In the genomic region with DNA sequence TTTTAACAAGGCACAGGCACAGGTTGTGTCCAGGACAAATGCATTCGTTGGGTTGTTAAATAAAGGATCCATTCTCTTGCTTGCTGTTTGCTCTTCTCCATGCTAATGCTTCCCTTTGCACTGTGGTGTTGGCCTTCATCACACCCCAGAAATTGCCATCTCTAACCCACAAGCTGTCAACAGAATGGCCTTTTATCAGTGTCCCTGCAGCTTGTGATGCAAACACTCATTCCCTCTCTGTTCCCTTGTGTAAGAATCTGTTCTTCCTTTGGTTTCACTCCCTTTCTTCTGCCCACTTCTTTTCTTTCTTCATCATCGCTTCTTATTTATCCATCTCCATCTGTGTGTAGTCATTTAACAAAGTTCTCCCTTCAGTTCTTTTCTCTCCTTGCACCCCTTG, we compare ENCODE assay signal across 1 cellular context.
TF ChIP-seq lines count a peak whose summit lies in the region.

No MANE protein-coding gene starts in this region.

TF ChIP-seq in HepG2, 621 proteins besides CTCF, POLR2A, EP300 and RAD21 (continued from another document):
- TF ChIP-seq KAT8 (CRISPR knock-in tag; IDR thresholded peaks at IDR 0.05) = no peak
- no peak for TF ChIP-seq SIN3A (IDR thresholded peaks at IDR 0.05; ENCODE audit: borderline replicate concordance, low read depth, low read length)
- TF ChIP-seq ZNF101 (CRISPR knock-in tag; IDR thresholded peaks at IDR 0.05; ENCODE audit: borderline replicate concordance, low read depth) = no peak
- TF ChIP-seq, protein P1, sequence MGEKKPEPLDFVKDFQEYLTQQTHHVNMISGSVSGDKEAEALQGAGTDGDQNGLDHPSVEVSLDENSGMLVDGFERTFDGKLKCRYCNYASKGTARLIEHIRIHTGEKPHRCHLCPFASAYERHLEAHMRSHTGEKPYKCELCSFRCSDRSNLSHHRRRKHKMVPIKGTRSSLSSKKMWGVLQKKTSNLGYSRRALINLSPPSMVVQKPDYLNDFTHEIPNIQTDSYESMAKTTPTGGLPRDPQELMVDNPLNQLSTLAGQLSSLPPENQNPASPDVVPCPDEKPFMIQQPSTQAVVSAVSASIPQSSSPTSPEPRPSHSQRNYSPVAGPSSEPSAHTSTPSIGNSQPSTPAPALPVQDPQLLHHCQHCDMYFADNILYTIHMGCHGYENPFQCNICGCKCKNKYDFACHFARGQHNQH (CRISPR knock-in tag; IDR thresholded peaks at IDR 0.05) = no peak
- no peak for TF ChIP-seq POLR2AphosphoS5 (IDR thresholded peaks at IDR 0.05; ENCODE audit: low read depth, low read length)
- TF ChIP-seq SMC3 (IDR thresholded peaks at IDR 0.05; ENCODE audit: low read length) = no peak
- no peak for TF ChIP-seq ELF4 (CRISPR knock-in tag; IDR thresholded peaks at IDR 0.05; ENCODE audit: borderline replicate concordance)
- no peak for TF ChIP-seq RBM39 (IDR thresholded peaks at IDR 0.05; ENCODE audit: low read depth, low read length, poor library complexity, severe bottlenecking)
- no peak for TF ChIP-seq TP53 (CRISPR knock-in tag; conservative IDR thresholded peaks at IDR 0.05)
- TF ChIP-seq ZNF24 (IDR thresholded peaks at IDR 0.05) = no peak
- TF ChIP-seq U2AF2 (IDR thresholded peaks at IDR 0.05; ENCODE audit: low read depth, low read length) = no peak
- TF ChIP-seq, protein P2, sequence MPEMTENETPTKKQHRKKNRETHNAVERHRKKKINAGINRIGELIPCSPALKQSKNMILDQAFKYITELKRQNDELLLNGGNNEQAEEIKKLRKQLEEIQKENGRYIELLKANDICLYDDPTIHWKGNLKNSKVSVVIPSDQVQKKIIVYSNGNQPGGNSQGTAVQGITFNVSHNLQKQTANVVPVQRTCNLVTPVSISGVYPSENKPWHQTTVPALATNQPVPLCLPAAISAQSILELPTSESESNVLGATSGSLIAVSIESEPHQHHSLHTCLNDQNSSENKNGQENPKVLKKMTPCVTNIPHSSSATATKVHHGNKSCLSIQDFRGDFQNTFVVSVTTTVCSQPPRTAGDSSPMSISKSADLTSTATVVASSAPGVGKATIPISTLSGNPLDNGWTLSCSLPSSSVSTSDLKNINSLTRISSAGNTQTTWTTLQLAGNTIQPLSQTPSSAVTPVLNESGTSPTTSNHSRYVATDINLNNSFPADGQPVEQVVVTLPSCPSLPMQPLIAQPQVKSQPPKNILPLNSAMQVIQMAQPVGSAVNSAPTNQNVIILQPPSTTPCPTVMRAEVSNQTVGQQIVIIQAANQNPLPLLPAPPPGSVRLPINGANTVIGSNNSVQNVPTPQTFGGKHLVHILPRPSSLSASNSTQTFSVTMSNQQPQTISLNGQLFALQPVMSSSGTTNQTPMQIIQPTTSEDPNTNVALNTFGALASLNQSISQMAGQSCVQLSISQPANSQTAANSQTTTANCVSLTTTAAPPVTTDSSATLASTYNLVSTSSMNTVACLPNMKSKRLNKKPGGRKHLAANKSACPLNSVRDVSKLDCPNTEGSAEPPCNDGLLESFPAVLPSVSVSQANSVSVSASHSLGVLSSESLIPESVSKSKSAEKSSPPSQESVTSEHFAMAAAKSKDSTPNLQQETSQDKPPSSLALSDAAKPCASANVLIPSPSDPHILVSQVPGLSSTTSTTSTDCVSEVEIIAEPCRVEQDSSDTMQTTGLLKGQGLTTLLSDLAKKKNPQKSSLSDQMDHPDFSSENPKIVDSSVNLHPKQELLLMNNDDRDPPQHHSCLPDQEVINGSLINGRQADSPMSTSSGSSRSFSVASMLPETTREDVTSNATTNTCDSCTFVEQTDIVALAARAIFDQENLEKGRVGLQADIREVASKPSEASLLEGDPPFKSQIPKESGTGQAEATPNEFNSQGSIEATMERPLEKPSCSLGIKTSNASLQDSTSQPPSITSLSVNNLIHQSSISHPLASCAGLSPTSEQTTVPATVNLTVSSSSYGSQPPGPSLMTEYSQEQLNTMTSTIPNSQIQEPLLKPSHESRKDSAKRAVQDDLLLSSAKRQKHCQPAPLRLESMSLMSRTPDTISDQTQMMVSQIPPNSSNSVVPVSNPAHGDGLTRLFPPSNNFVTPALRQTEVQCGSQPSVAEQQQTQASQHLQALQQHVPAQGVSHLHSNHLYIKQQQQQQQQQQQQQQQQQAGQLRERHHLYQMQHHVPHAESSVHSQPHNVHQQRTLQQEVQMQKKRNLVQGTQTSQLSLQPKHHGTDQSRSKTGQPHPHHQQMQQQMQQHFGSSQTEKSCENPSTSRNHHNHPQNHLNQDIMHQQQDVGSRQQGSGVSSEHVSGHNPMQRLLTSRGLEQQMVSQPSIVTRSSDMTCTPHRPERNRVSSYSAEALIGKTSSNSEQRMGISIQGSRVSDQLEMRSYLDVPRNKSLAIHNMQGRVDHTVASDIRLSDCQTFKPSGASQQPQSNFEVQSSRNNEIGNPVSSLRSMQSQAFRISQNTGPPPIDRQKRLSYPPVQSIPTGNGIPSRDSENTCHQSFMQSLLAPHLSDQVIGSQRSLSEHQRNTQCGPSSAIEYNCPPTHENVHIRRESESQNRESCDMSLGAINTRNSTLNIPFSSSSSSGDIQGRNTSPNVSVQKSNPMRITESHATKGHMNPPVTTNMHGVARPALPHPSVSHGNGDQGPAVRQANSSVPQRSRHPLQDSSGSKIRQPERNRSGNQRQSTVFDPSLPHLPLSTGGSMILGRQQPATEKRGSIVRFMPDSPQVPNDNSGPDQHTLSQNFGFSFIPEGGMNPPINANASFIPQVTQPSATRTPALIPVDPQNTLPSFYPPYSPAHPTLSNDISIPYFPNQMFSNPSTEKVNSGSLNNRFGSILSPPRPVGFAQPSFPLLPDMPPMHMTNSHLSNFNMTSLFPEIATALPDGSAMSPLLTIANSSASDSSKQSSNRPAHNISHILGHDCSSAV (CRISPR knock-in tag; IDR thresholded peaks at IDR 0.05; ENCODE audit: borderline replicate concordance) = no peak
TF ChIP-seq in HepG2: peak in this region for 0.
